In the genomic region with DNA sequence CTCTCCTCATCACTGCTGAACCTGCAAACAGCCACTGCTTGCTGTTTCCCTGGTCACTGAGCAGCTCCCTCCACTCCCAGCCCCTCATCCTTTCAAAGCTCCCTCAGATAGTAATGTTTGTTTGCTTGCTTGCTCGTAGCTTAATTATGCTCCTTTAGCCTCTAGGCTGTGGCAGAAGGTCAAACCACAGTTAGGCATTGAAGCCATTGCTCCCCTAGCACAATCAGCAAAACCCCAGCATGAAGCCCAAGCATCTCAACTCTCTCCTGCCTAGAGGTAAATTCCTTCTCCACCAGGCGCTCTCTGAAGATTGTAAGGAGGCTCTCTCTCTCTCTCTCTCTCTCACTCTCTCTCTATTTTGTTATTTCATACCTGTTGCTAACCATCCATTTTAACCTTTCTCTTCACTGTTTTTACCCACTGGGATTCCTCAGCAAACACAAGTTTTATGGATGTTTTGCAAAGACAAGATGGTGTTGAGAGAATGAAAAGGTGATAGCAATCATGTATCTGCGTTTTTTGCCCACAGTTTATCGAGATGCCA, we compare ENCODE assay signal across 19 cellular contexts.
DNase-seq lines count a peak whose midpoint lies in the region; ATAC-seq and TF ChIP-seq lines count a peak whose summit lies in the region.
"Had no signal": no experiment of that assay in that cellular context is flagged by ENCODE, and none has a peak within 500 bp of the region (broad histone marks: within the 10 kb centered on the region; RNA-seq: fewer than 3 reads in every experiment).

No MANE protein-coding gene starts in this region.

- H3K27me3 Mint-ChIP-seq in nephron (ENCODE audit: low read depth): peaks cover 5% of the 10 kb centered on the region

- peak overlapping the region; percentile 69 to 95 (median 86) for H3K27ac Mint-ChIP-seq in nephron

- H3K27me3 ChIP-seq in Panc1 (ENCODE audit: control insufficient read depth, insufficient read depth, low read length): no peaks in the 10 kb centered on the region
- H3K27me3 ChIP-seq: Peyer's patch had no signal

- TF ChIP-seq CTCF in Panc1 (IDR thresholded peaks at IDR 0.05): no peak
- TF ChIP-seq CTCF in nephron (IDR thresholded peaks at IDR 0.05; ENCODE audit: unreplicated experiment in 3 of 3): no peak

- H3K27ac ChIP-seq in Panc1 (ENCODE audit: low read length): no peak overlapping the region
- H3K27ac ChIP-seq: HL-60, Peyer's patch had no signal

- in situ Hi-C loops in Panc1 (cut with HindIII; ENCODE audit: low pct_unique_long_range_greater_than_20kb, low sequenced_read_pairs): no loop called here

- ATAC-seq in Panc1 (peak; percentile 78; the same call in 1 of the 2 replicates), HG03342 (IDR thresholded peaks at IDR 0.05; ENCODE audit: unreplicated experiment) (no peak), GM18909 (IDR thresholded peaks at IDR 0.05; ENCODE audit: poor library complexity, unreplicated experiment) (no peak)
- ATAC-seq: GM12878, SK-N-SH treated with all-trans-retinoic acid at 6 μM for 48 hours had no signal

- intact Hi-C loops in Panc1 (cut with micrococcal nuclease; ENCODE audit: unreplicated experiment): no loop called here

- no peak overlapping the region for H3K4me3 Mint-ChIP-seq in nephron

- H3K4me3 ChIP-seq in Panc1 (ENCODE audit: low read depth in 2 of 2, low read length in 2 of 2): no peak overlapping the region
- H3K4me3 ChIP-seq: GM12878, Peyer's patch had no signal

- POLR2A ChIA-PET in Panc1 (lab: Charles Lee): no interaction called here

- peaks cover 37% of the 10 kb centered on the region for H3K4me1 Mint-ChIP-seq in nephron

- H3K36me3 Mint-ChIP-seq in nephron (ENCODE audit: low read depth): no peaks in the 10 kb centered on the region

- DNase-seq in ELF-1 (ENCODE audit: low read depth, low spot score): peak; percentile 93
- DNase-seq in NCI-H146 (lab: John Stamatoyannopoulos, UW): peak; percentile 72
- DNase-seq in Panc1 (ENCODE audit: low read depth, low spot score): no peak
- no peak for DNase-seq in foreskin melanocyte
- DNase-seq in stimulated activated CD4-positive, alpha-beta T cell treated with anti-CD3 and anti-CD28 coated beads, Interleukin-15, amount 100 ng/mL, for 24 hours: no peak
- DNase-seq: C1 segment of cervical spinal cord, COR-L47, DMS53, NCI-H1048, NCI-H187 treated with DMSO at 0.1 percent for 48 hours, NCI-H2171, Peyer's patch, Right ventricle myocardium superior had no signal

- H3K9me3 ChIP-seq in Panc1 (ENCODE audit: control insufficient read depth, insufficient read depth, low read depth, low read length): no peaks in the 10 kb centered on the region
- H3K9me3 ChIP-seq: Peyer's patch had no signal

- CTCF ChIA-PET in Panc1 (lab: Charles Lee): interaction anchor here (0.6 to 0.7 kb wide), 2 partner anchors 72 to 347 kb away, joined by 3 to 4 read pairs; no protein-coding TSS in a partner anchor

- BruUV-seq in Panc1 (replicated peaks; lab: Mats Ljungman, UMichigan): no TSS peak

- no peaks in the 10 kb centered on the region for H3K4me1 ChIP-seq in Panc1 (ENCODE audit: control insufficient read depth, insufficient read depth, low read length)
- H3K4me1 ChIP-seq: Peyer's patch had no signal

- H3K36me3 ChIP-seq in Panc1 (ENCODE audit: control insufficient read depth, insufficient read depth, low read length): no peaks in the 10 kb centered on the region
- H3K36me3 ChIP-seq: Peyer's patch had no signal

- no peaks in the 10 kb centered on the region for H3K9me3 Mint-ChIP-seq in nephron

Comparison
In these comparisons a context has a peak if more than half of its experiments do, and no peak if none do; other contexts are left out.
1. DNase-seq: peak in ELF-1 (single experiment) and NCI-H146 (single experiment); none in Panc1 (single experiment), foreskin melanocyte (single experiment) and stimulated activated CD4-positive, alpha-beta T cell treated with anti-CD3 and anti-CD28 coated beads, Interleukin-15, amount 100 ng/mL, for 24 hours (single experiment).